ENCODE assay signal across 1 cellular context in genomic region chr11:129728571-129728970, GRCh38.
TF ChIP-seq lines count a peak whose summit lies in the region.

No MANE protein-coding gene starts in this region.

TF ChIP-seq in HepG2, 621 proteins besides CTCF, POLR2A, EP300 and RAD21 (continued from another document):
- TF ChIP-seq ZNF18 (CRISPR knock-in tag; IDR thresholded peaks at IDR 0.05; ENCODE audit: insufficient replicate concordance): no peak
- no peak for TF ChIP-seq PBX2 (CRISPR knock-in tag; IDR thresholded peaks at IDR 0.05)
